In genomic region chr4:8472689-8473197, GRCh38 we compare ENCODE assay signal across 11 cellular contexts. TPM values are rescaled to one million over a fixed set of nuclear protein-coding genes. Genes with fewer than 3 reads are reported as not detected.
DNase-seq lines count a peak whose midpoint lies in the region; ATAC-seq and TF ChIP-seq lines count a peak whose summit lies in the region.
"Had no signal": no experiment of that assay in that cellular context is flagged by ENCODE, and none has a peak within 500 bp of the region (broad histone marks: within the 10 kb centered on the region; RNA-seq: fewer than 3 reads in every experiment).

No MANE protein-coding gene starts in this region.

- peak overlapping the region; percentile 4 to 63 (median 43) for H3K27ac ChIP-seq in Peyer's patch
- H3K27ac ChIP-seq: VCaP had no signal

- H3K4me3 Mint-ChIP-seq in osteocyte (ENCODE audit: unreplicated experiment) = no peak overlapping the region
- H3K4me3 Mint-ChIP-seq: CD4-positive, CD25-positive, alpha-beta regulatory T cell had no signal

- H3K36me3 Mint-ChIP-seq in osteocyte (ENCODE audit: unreplicated experiment) = peaks cover 22% of the 10 kb centered on the region

- no peak overlapping the region for H3K4me3 ChIP-seq in AG09309 (ENCODE audit: control insufficient read depth, low read depth, low read length)
- H3K4me3 ChIP-seq in Peyer's patch = no peak overlapping the region

- peak overlapping the region; percentile 44 for H3K27ac Mint-ChIP-seq in osteocyte (ENCODE audit: unreplicated experiment)
- H3K27ac Mint-ChIP-seq: CD4-positive, CD25-positive, alpha-beta regulatory T cell had no signal

- DNase-seq in AG09309 (ENCODE audit: low read depth) = peak; percentile 99
- peak in 1 of 3 donors; percentile 57 for DNase-seq in Peyer's patch
- DNase-seq in fibroblast of the conjunctiva (ENCODE audit: low read depth) = peak; percentile 73
- DNase-seq in osteocyte (ENCODE audit: extremely low spot score, unreplicated experiment) = no peak
- no peak for DNase-seq in stimulated activated naive CD4-positive, alpha-beta T cell treated with Interleukin-2 at 50 U/mL for 16 hours (lab: John Stamatoyannopoulos, UW)
- no peak for DNase-seq in cerebellar nuclear complex (lab: John Stamatoyannopoulos, UW)
- DNase-seq in dermis blood vessel endothelial cell = no peak
- DNase-seq: CD4-positive, CD25-positive, alpha-beta regulatory T cell; NCI-H2171 had no signal

- no peaks in the 10 kb centered on the region for H3K27me3 ChIP-seq in Peyer's patch

- H3K4me1 Mint-ChIP-seq in osteocyte (ENCODE audit: unreplicated experiment) = peaks cover 31% of the 10 kb centered on the region

- peaks cover 0 to 35% (median 0%) of the 10 kb centered on the region in 3 donors for H3K36me3 ChIP-seq in Peyer's patch

- no peak for TF ChIP-seq POLR2A in Peyer's patch (IDR thresholded peaks at IDR 0.05)

- H3K9me3 Mint-ChIP-seq in osteocyte (ENCODE audit: unreplicated experiment) = no peaks in the 10 kb centered on the region
- H3K9me3 Mint-ChIP-seq: CD4-positive, CD25-positive, alpha-beta regulatory T cell had no signal

- ATAC-seq in HG02852 (IDR thresholded peaks at IDR 0.05; ENCODE audit: unreplicated experiment) = no peak

- H3K4me1 ChIP-seq in Peyer's patch = peaks cover 0 to 21% (median 0%) of the 10 kb centered on the region in 4 donors

- no peaks in the 10 kb centered on the region for H3K9me3 ChIP-seq in Peyer's patch

- TF ChIP-seq CTCF in AG09309 (IDR thresholded peaks at IDR 0.05; ENCODE audit: control insufficient read depth, insufficient read depth, low read depth, low read length, missing control alignments) (no peak), Peyer's patch (IDR thresholded peaks at IDR 0.05) (no peak), osteocyte (IDR thresholded peaks at IDR 0.05) (no peak)

- H3K27me3 Mint-ChIP-seq in osteocyte (ENCODE audit: unreplicated experiment) = no peaks in the 10 kb centered on the region
- H3K27me3 Mint-ChIP-seq: CD4-positive, CD25-positive, alpha-beta regulatory T cell had no signal

RNA-seq across cellular contexts. Expression of gene TRMT44, which starts 32.2 kb away (rescaled TPM):
- total RNA-seq in Peyer's patch = 10 to 100 TPM; 16.8 to 31.6 (median 28.1) TPM
- 20.4 and 24.5 TPM in 2 replicates for total RNA-seq in osteocyte
- total RNA-seq in dermis blood vessel endothelial cell = 14.9 and 23.0 TPM in 2 replicates

RNA-seq across cellular contexts. Expression of gene ACOX3, which starts 32.2 kb away (rescaled TPM):
- 10 to 100 TPM; 17.2 to 95.7 (median 43.7) TPM for total RNA-seq in Peyer's patch
- total RNA-seq in osteocyte = 25.2 and 25.9 TPM in 2 replicates
- total RNA-seq in dermis blood vessel endothelial cell = 29.3 and 44.2 TPM in 2 replicates

Comparison
In these comparisons a context has a peak if more than half of its experiments do, and no peak if none do; other contexts are left out.
1. DNase-seq: peak in AG09309 (single experiment) and fibroblast of the conjunctiva (single experiment); none in osteocyte (single experiment), stimulated activated naive CD4-positive, alpha-beta T cell treated with Interleukin-2 at 50 U/mL for 16 hours (single experiment), cerebellar nuclear complex (0 of 2) and dermis blood vessel endothelial cell (single experiment).